Comparison of ENCODE assay signal across 13 cellular contexts in genomic region chr16:88549671-88550643, GRCh38. TPM values are rescaled to one million over a fixed set of nuclear protein-coding genes. Genes with fewer than 3 reads are reported as not detected.
DNase-seq lines count a peak whose midpoint lies in the region; ATAC-seq, FAIRE-seq and TF ChIP-seq lines count a peak whose summit lies in the region.
"Had no signal": no experiment of that assay in that cellular context is flagged by ENCODE, and none has a peak within 500 bp of the region (broad histone marks: within the 10 kb centered on the region; RNA-seq: fewer than 3 reads in every experiment).

No MANE protein-coding gene starts in this region.

- peak overlapping the region; percentile 76 for H3K4me3 Mint-ChIP-seq in activated naive CD4-positive, alpha-beta T cell treated with anti-CD3 and anti-CD28 coated beads, Interleukin-2, amount 50 U/mL, for 24 hours
- H3K4me3 Mint-ChIP-seq in natural killer cell treated with Interleukin-12 subunit alpha and Interleukin-12 subunit beta and Interleukin-15 and Interleukin-18, amount 100 ng/mL, for 72 hours: peak overlapping the region; percentile 62
- no peak overlapping the region for H3K4me3 Mint-ChIP-seq in type B pancreatic cell

- H3K27ac ChIP-seq in adrenal gland: no peak overlapping the region

- WGBS in adrenal gland, 4 donors: 47 to 96% (median 62%) methylated on average over 4 to 27 of the region's 27 CpGs

- H3K4me3 ChIP-seq in adrenal gland: no peak overlapping the region

- peak; percentile 71 to 75 for ATAC-seq in natural killer cell treated with Interleukin-12 subunit alpha and Interleukin-12 subunit beta and Interleukin-15 and Interleukin-18, amount 100 ng/mL, for 72 hours
- ATAC-seq in HG03469 (IDR thresholded peaks at IDR 0.05; ENCODE audit: unreplicated experiment): no peak

- no peaks in the 10 kb centered on the region for H3K9me3 ChIP-seq in adrenal gland (replicated peaks in 1 of 3)

- DNase-seq in DMS53 (lab: John Stamatoyannopoulos, UW): peak; percentile 37
- DNase-seq in DMS53 treated with DMSO at 0.1 percent for 48 hours (lab: John Stamatoyannopoulos, UW; ENCODE audit: unreplicated experiment): no peak
- DNase-seq in HTR-8/SVneo (ENCODE audit: insufficient read length, low spot score): no peak
- DNase-seq in natural killer cell treated with Interleukin-12 subunit alpha and Interleukin-12 subunit beta and Interleukin-15 and Interleukin-18, amount 100 ng/mL, for 72 hours (ENCODE audit: low spot score): no peak
- DNase-seq in type B pancreatic cell (ENCODE audit: extremely low spot score, unreplicated experiment): no peak
- DNase-seq in adrenal gland: no peak
- DNase-seq: 8988T, cerebellar nuclear complex, NCI-H1105, occipital lobe, T-helper 1 cell had no signal

- no peak for TF ChIP-seq CTCF in type B pancreatic cell (conservative IDR thresholded peaks at IDR 0.05)
- no peak for TF ChIP-seq CTCF in adrenal gland (IDR thresholded peaks at IDR 0.05)

- H3K36me3 ChIP-seq in adrenal gland (replicated peaks in 1 of 2): no peaks in the 10 kb centered on the region

- no peaks in the 10 kb centered on the region for H3K27me3 Mint-ChIP-seq in activated naive CD4-positive, alpha-beta T cell treated with anti-CD3 and anti-CD28 coated beads, Interleukin-2, amount 50 U/mL, for 24 hours
- H3K27me3 Mint-ChIP-seq in natural killer cell treated with Interleukin-12 subunit alpha and Interleukin-12 subunit beta and Interleukin-15 and Interleukin-18, amount 100 ng/mL, for 72 hours: peaks cover 0 to 2% of the 10 kb centered on the region in 2 donors
- peaks cover 37% of the 10 kb centered on the region for H3K27me3 Mint-ChIP-seq in type B pancreatic cell

- no peaks in the 10 kb centered on the region for H3K4me1 ChIP-seq in adrenal gland (replicated peaks in 1 of 2)

- peak overlapping the region; percentile 59 for H3K27ac Mint-ChIP-seq in activated naive CD4-positive, alpha-beta T cell treated with anti-CD3 and anti-CD28 coated beads, Interleukin-2, amount 50 U/mL, for 24 hours
- peak overlapping the region in 1 of 2 donors; percentile 81 for H3K27ac Mint-ChIP-seq in natural killer cell treated with Interleukin-12 subunit alpha and Interleukin-12 subunit beta and Interleukin-15 and Interleukin-18, amount 100 ng/mL, for 72 hours
- no peak overlapping the region for H3K27ac Mint-ChIP-seq in type B pancreatic cell

- H3K36me3 Mint-ChIP-seq in activated naive CD4-positive, alpha-beta T cell treated with anti-CD3 and anti-CD28 coated beads, Interleukin-2, amount 50 U/mL, for 24 hours: no peaks in the 10 kb centered on the region
- no peaks in the 10 kb centered on the region for H3K36me3 Mint-ChIP-seq in natural killer cell treated with Interleukin-12 subunit alpha and Interleukin-12 subunit beta and Interleukin-15 and Interleukin-18, amount 100 ng/mL, for 72 hours
- no peaks in the 10 kb centered on the region for H3K36me3 Mint-ChIP-seq in type B pancreatic cell

- intact Hi-C loops in adrenal gland (cut with DNase I): no loop called here

- FAIRE-seq in HTR-8/SVneo (lab: Jason Lieb, UNC): peak; percentile 74

- H3K27me3 ChIP-seq in adrenal gland: peaks cover 7% of the 10 kb centered on the region

- H3K4me1 Mint-ChIP-seq in activated naive CD4-positive, alpha-beta T cell treated with anti-CD3 and anti-CD28 coated beads, Interleukin-2, amount 50 U/mL, for 24 hours: peaks cover 15% of the 10 kb centered on the region
- H3K4me1 Mint-ChIP-seq in natural killer cell treated with Interleukin-12 subunit alpha and Interleukin-12 subunit beta and Interleukin-15 and Interleukin-18, amount 100 ng/mL, for 72 hours (ENCODE audit: low read depth in 2 of 2): peaks cover 17 to 22% of the 10 kb centered on the region in 2 donors
- peaks cover 5% of the 10 kb centered on the region for H3K4me1 Mint-ChIP-seq in type B pancreatic cell (ENCODE audit: unreplicated experiment)

- no peak for TF ChIP-seq POLR2A in adrenal gland (IDR thresholded peaks at IDR 0.05)

- no peaks in the 10 kb centered on the region for H3K9me3 Mint-ChIP-seq in activated naive CD4-positive, alpha-beta T cell treated with anti-CD3 and anti-CD28 coated beads, Interleukin-2, amount 50 U/mL, for 24 hours
- H3K9me3 Mint-ChIP-seq in natural killer cell treated with Interleukin-12 subunit alpha and Interleukin-12 subunit beta and Interleukin-15 and Interleukin-18, amount 100 ng/mL, for 72 hours: no peaks in the 10 kb centered on the region
- no peaks in the 10 kb centered on the region for H3K9me3 Mint-ChIP-seq in type B pancreatic cell

RNA-seq across cellular contexts. Expression of gene ZC3H18, which starts 20.2 kb away (rescaled TPM):
- 100 to 1,000 TPM in 1 of 2 donors, 10 to 100 TPM in 1; 85.0 to 148 TPM for total RNA-seq in natural killer cell treated with Interleukin-12 subunit alpha and Interleukin-12 subunit beta and Interleukin-15 and Interleukin-18, amount 100 ng/mL, for 72 hours
- total RNA-seq in type B pancreatic cell (ENCODE audit: low replicate concordance) (56.5 and 70.2 TPM in 2 replicates), adrenal gland (10 to 100 TPM; 11.8 to 40.2 (median 21.8) TPM)
- polyA plus RNA-seq in adrenal gland: 10 to 100 TPM; 17.4 to 49.1 (median 34.0) TPM
